8 cellular contexts compared by ENCODE assay signal in the genomic region with DNA sequence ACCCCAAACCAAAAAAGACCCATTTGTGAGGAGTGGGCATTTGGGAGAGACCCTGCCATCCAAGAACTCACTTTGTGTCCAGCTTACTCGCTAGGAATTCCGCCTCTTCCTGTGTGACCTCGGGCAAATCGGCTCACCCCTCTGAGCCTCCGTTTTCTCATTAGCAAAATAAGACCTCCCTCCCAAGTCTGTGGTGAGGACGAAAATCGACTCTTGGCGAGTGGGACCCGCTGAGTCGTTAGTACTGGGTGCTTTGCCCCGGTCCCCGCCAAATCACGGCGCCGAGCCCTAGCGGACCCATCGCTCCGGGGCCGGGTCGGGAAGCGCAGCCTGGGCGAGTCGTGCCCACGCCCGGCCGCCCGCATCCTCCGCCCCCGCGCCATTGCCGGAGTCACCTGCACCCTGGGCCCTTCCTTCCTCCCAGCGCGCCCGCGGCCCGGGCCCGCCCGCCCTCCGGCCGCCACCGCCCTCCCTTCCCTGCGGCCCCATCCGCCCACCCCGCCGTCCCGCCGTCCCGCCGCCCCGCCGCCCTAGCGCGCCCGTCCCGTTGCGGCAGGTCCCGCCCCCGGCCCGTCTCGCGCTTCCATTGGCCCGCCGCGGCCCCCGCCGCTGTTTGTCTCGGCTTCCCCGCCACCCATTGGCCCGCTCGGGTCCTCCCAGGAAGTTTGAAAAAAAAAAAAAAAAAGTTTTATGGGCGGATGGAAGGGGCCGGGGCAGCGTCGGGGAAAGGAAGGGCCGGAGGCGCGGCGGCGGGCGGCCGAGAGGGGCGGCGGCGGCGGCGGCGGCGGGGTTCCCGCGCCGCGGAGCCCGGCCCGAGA. TPM values are rescaled to one million over a fixed set of nuclear protein-coding genes. Genes with fewer than 3 reads are reported as not detected.
A peak's percentile ranks its signal among the peaks of the same experiment; 100 is the strongest.
DNase-seq lines count a peak whose midpoint lies in the region; ATAC-seq and TF ChIP-seq lines count a peak whose summit lies in the region.

No MANE protein-coding gene starts in this region.

- DNase-seq in CD4-positive, alpha-beta memory T cell = peak; percentile 79 to 86 (median 82)
- peak; percentile 84 for DNase-seq in IMR-90
- DNase-seq in RWPE1 (ENCODE audit: low spot score) = peak; percentile 82
- peak; percentile 86 for DNase-seq in activated T-helper 9 cell treated with anti-CD3 and anti-CD28 coated beads, Interleukin-2, amount 50 U/mL, for 16 hours (ENCODE audit: low read depth)
- DNase-seq in fibroblast of peridontal ligament (ENCODE audit: extremely low read depth) = peak; percentile 76
- peak; percentile 79 for DNase-seq in natural killer cell

- intact Hi-C loops in CD4-positive, alpha-beta memory T cell (cut with micrococcal nuclease) = loop anchor here (1.0 to 10.0 kb wide), 3 partner anchors 61 to 137 kb away; a partner anchor contains a TSS
- intact Hi-C loops in IMR-90 (cut with micrococcal nuclease) (no loop called here), natural killer cell (cut with micrococcal nuclease) (no loop called here)

- H3K36me3 Mint-ChIP-seq in CD4-positive, alpha-beta memory T cell = peaks cover 0 to under 1% of the 10 kb centered on the region in 2 donors
- H3K36me3 Mint-ChIP-seq in natural killer cell = no peaks in the 10 kb centered on the region
- H3K36me3 Mint-ChIP-seq in stimulated activated memory B cell treated with anti-CD40 and anti-IgM and Interleukin-4, amounts not matched to agents 10 μg/mL and 1 μg/mL and 100 μg/mL, for 72 hours = no peaks in the 10 kb centered on the region

- TF ChIP-seq POLR2A in IMR-90 (IDR thresholded peaks at IDR 0.05; ENCODE audit: low read depth, low read length) = peak; percentile 33; the same call in 1 of the 2 replicates

- H4K20me1 ChIP-seq in IMR-90 (ENCODE audit: insufficient read depth, low read length) = peaks cover 32% of the 10 kb centered on the region

- H3K4me2 ChIP-seq in IMR-90 (ENCODE audit: low read depth, low read length) = peak overlapping the region; percentile 97

- 0% methylated on average over 32 of the region's 94 CpGs; no CpG with 5 or more reads in 1 of the 2 experiments for WGBS in IMR-90 (ENCODE audit: extremely low coverage in 2 of 2, insufficient read length in 1 of 2), 2 experiments

- H3K27ac ChIP-seq in CD4-positive, alpha-beta memory T cell (ENCODE audit: low read depth, low read length) = peak overlapping the region; percentile 60
- H3K27ac ChIP-seq in IMR-90 (ENCODE audit: insufficient read depth, low read length) = peak overlapping the region; percentile 100
- peak overlapping the region; percentile 95 for H3K27ac ChIP-seq in RWPE1

- H3K27me3 ChIP-seq in CD4-positive, alpha-beta memory T cell (ENCODE audit: insufficient read depth, low read length) = no peaks in the 10 kb centered on the region
- H3K27me3 ChIP-seq in IMR-90 (ENCODE audit: control insufficient read depth, insufficient read depth, low read length) = no peaks in the 10 kb centered on the region

- H3K27ac Mint-ChIP-seq in CD4-positive, alpha-beta memory T cell = peak overlapping the region; percentile 82 to 96 (median 92)
- peak overlapping the region; percentile 71 to 80 for H3K27ac Mint-ChIP-seq in natural killer cell
- peak overlapping the region; percentile 47 for H3K27ac Mint-ChIP-seq in stimulated activated memory B cell treated with anti-CD40 and anti-IgM and Interleukin-4, amounts not matched to agents 10 μg/mL and 1 μg/mL and 100 μg/mL, for 72 hours

- H4K91ac ChIP-seq in IMR-90 (ENCODE audit: insufficient read depth, low read depth, low read length) = peak overlapping the region; percentile 96

- peak overlapping the region; percentile 80 for H3K23ac ChIP-seq in IMR-90 (ENCODE audit: low read depth, low read length)

- peak overlapping the region; percentile 95 for H2AK5ac ChIP-seq in IMR-90 (ENCODE audit: low read depth, low read length)

- no TSS peak for BruUV-seq in IMR-90 (replicated peaks; lab: Mats Ljungman, UMichigan)

- peak overlapping the region; percentile 80 for H4K5ac ChIP-seq in IMR-90 (ENCODE audit: low read depth, low read length)

- H4K8ac ChIP-seq in IMR-90 (ENCODE audit: low read depth in 2 of 2, low read length in 2 of 2) = peak overlapping the region; percentile 85 to 90

- peak overlapping the region; percentile 99 for H3K9ac ChIP-seq in IMR-90 (ENCODE audit: low read depth, low read length)

- no peak for TF ChIP-seq RAD21 in IMR-90 (IDR thresholded peaks at IDR 0.05; ENCODE audit: low read length)

- peaks cover 6 to 31% (median 25%) of the 10 kb centered on the region in 4 donors for H3K4me1 Mint-ChIP-seq in CD4-positive, alpha-beta memory T cell
- peaks cover 20 to 38% of the 10 kb centered on the region in 2 donors for H3K4me1 Mint-ChIP-seq in natural killer cell
- H3K4me1 Mint-ChIP-seq in stimulated activated memory B cell treated with anti-CD40 and anti-IgM and Interleukin-4, amounts not matched to agents 10 μg/mL and 1 μg/mL and 100 μg/mL, for 72 hours = peaks cover 36% of the 10 kb centered on the region

- no peaks in the 10 kb centered on the region for H3K9me3 Mint-ChIP-seq in CD4-positive, alpha-beta memory T cell
- H3K9me3 Mint-ChIP-seq in natural killer cell = no peaks in the 10 kb centered on the region
- no peaks in the 10 kb centered on the region for H3K9me3 Mint-ChIP-seq in stimulated activated memory B cell treated with anti-CD40 and anti-IgM and Interleukin-4, amounts not matched to agents 10 μg/mL and 1 μg/mL and 100 μg/mL, for 72 hours

- ATAC-seq in GM21367 (IDR thresholded peaks at IDR 0.05; ENCODE audit: unreplicated experiment) = peak; percentile 38
- peak; percentile 79 for ATAC-seq in IMR-90 (ENCODE audit: low read depth)
- peak; percentile 94 to 97 (median 95) for ATAC-seq in natural killer cell
- peak; percentile 94 for ATAC-seq in stimulated activated memory B cell treated with anti-CD40 and anti-IgM and Interleukin-4, amounts not matched to agents 10 μg/mL and 1 μg/mL and 100 μg/mL, for 72 hours

- H3K18ac ChIP-seq in IMR-90 (ENCODE audit: low read depth, low read length) = peak overlapping the region; percentile 84

- peak overlapping the region; percentile 89; the same call in 2 of the 3 replicates for H2BK15ac ChIP-seq in IMR-90 (ENCODE audit: low read depth, low read length)

- peak overlapping the region; percentile 94 for H3K56ac ChIP-seq in IMR-90 (ENCODE audit: extremely low read depth, insufficient read depth, low read length)

- in situ Hi-C loops in IMR-90 (cut with MboI; ENCODE audit: low sequenced_read_pairs) = no loop called here

- H3K14ac ChIP-seq in IMR-90 (replicated peaks; ENCODE audit: low read depth, low read length) = peak overlapping the region; percentile 92

- peak overlapping the region; percentile 80 for H2BK120ac ChIP-seq in IMR-90 (ENCODE audit: low read depth, low read length)

- peak overlapping the region; percentile 61; the same call in 1 of the 2 replicates for H2BK20ac ChIP-seq in IMR-90 (ENCODE audit: low read depth, low read length)

- peak overlapping the region; percentile 98 for H2BK5ac ChIP-seq in IMR-90 (ENCODE audit: low read depth, low read length, poor library complexity, severe bottlenecking)

- H3K79me1 ChIP-seq in IMR-90 (ENCODE audit: low read depth in 1 of 2, low read length in 2 of 2) = peaks cover 12 to 69% of the 10 kb centered on the region in 2 experiments

- H3K4me3 Mint-ChIP-seq in CD4-positive, alpha-beta memory T cell = peak overlapping the region; percentile 86 to 97 (median 94)
- H3K4me3 Mint-ChIP-seq in natural killer cell = peak overlapping the region; percentile 90
- H3K4me3 Mint-ChIP-seq in stimulated activated memory B cell treated with anti-CD40 and anti-IgM and Interleukin-4, amounts not matched to agents 10 μg/mL and 1 μg/mL and 100 μg/mL, for 72 hours = peak overlapping the region; percentile 85

- dilution Hi-C loops in IMR-90 (cut with HindIII; ENCODE audit: low sequenced_read_pairs, unreplicated experiment) = no loop called here

- H3K9me3 ChIP-seq in CD4-positive, alpha-beta memory T cell (ENCODE audit: control insufficient read depth in 1 of 2, low read length in 2 of 2) = no peaks in the 10 kb centered on the region
- H3K9me3 ChIP-seq in IMR-90 (ENCODE audit: control insufficient read depth, insufficient read depth, low read length) = no peaks in the 10 kb centered on the region

- H3K27me3 Mint-ChIP-seq in CD4-positive, alpha-beta memory T cell = no peaks in the 10 kb centered on the region
- H3K27me3 Mint-ChIP-seq in natural killer cell (ENCODE audit: low read depth in 2 of 2) = no peaks in the 10 kb centered on the region
- no peaks in the 10 kb centered on the region for H3K27me3 Mint-ChIP-seq in stimulated activated memory B cell treated with anti-CD40 and anti-IgM and Interleukin-4, amounts not matched to agents 10 μg/mL and 1 μg/mL and 100 μg/mL, for 72 hours

- TF ChIP-seq CTCF in IMR-90 (conservative IDR thresholded peaks at IDR 0.05; ENCODE audit: low read depth, low read length) (no peak), RWPE1 (conservative IDR thresholded peaks at IDR 0.05; ENCODE audit: low read depth) (no peak), natural killer cell (IDR thresholded peaks at IDR 0.05) (no peak)

- POLR2A ChIA-PET in CD4-positive, alpha-beta memory T cell (lab: Charles Lee; ENCODE audit: partially characterized antibody) = no interaction called here
- POLR2A ChIA-PET in IMR-90 (lab: Charles Lee; ENCODE audit: unreplicated experiment) = no interaction called here
- POLR2A ChIA-PET in RWPE1 (lab: Yijun Ruan, JAX; ENCODE audit: low non-redundant PET) = no interaction called here

- peak overlapping the region; percentile 100 for H2AK9ac ChIP-seq in IMR-90 (replicated peaks; ENCODE audit: low read depth, low read length, poor library complexity)

- H3K4me3 ChIP-seq in CD4-positive, alpha-beta memory T cell (ENCODE audit: low read length in 2 of 2) = peak overlapping the region; percentile 45 to 62
- peak overlapping the region; percentile 97 for H3K4me3 ChIP-seq in IMR-90 (ENCODE audit: insufficient read depth, low read depth, low read length)

- H3K9me1 ChIP-seq in IMR-90 (ENCODE audit: insufficient read depth, low read length) = peaks cover 30% of the 10 kb centered on the region

- CTCF ChIA-PET in CD4-positive, alpha-beta memory T cell (lab: Charles Lee; ENCODE audit: partially characterized antibody) = no interaction called here
- CTCF ChIA-PET in IMR-90 (lab: Yijun Ruan, JAX) (interaction anchor here (1.0 kb wide), 1 partner anchor 103 kb away, joined by 3 read pairs; no protein-coding TSS in a partner anchor), RWPE1 (lab: Yijun Ruan, JAX) (no interaction called here)

- H2AFZ ChIP-seq in IMR-90 (replicated peaks; ENCODE audit: low read length, poor library complexity) = peak overlapping the region; percentile 89

- no peaks in the 10 kb centered on the region for H3K36me3 ChIP-seq in CD4-positive, alpha-beta memory T cell (ENCODE audit: insufficient read depth, low read length)
- H3K36me3 ChIP-seq in IMR-90 (ENCODE audit: control insufficient read depth, insufficient read depth, low read length) = no peaks in the 10 kb centered on the region; the same call in 1 of the 2 replicates

- H3K4me1 ChIP-seq in CD4-positive, alpha-beta memory T cell (ENCODE audit: insufficient read depth, low read length) = peaks cover 22% of the 10 kb centered on the region
- peaks cover 51% of the 10 kb centered on the region for H3K4me1 ChIP-seq in IMR-90 (ENCODE audit: control insufficient read depth, insufficient read depth, low read length)

- H3K4ac ChIP-seq in IMR-90 (ENCODE audit: low read depth, low read length) = peak overlapping the region; percentile 95

RNA-seq across cellular contexts. Expression of a gene that starts 48.9 kb away (rescaled TPM):
- 10 to 100 TPM; 25.8 to 26.1 TPM for total RNA-seq in CD4-positive, alpha-beta memory T cell
- 10 to 100 TPM in 1 of 2 donors, 1 to 10 TPM in 1; 9.2 to 13.0 TPM for polyA plus RNA-seq in CD4-positive, alpha-beta memory T cell
- total RNA-seq in IMR-90 (2012; rRNA removed) = 46.4 and 47.5 TPM in 2 replicates
- 65.5 and 69.8 TPM in 2 replicates for polyA plus RNA-seq in IMR-90 (2012; rRNA removed)
- polyA plus RNA-seq in IMR-90 (2012; cell fraction: cytosol; rRNA removed) = 66.8 and 79.6 TPM in 2 replicates
- polyA plus RNA-seq in IMR-90 (2012; cell fraction: nucleus; rRNA removed; ENCODE audit: low replicate concordance) = 42.7 and 68.1 TPM in 2 replicates
- 10 to 100 TPM; 25.1 to 38.5 (median 25.8) TPM for total RNA-seq in natural killer cell

RNA-seq across cellular contexts. Expression of a gene that starts 59.6 kb away (rescaled TPM):
- total RNA-seq in CD4-positive, alpha-beta memory T cell = 10 to 100 TPM; 50.3 to 52.0 TPM
- 10 to 100 TPM; 38.8 to 51.6 TPM for polyA plus RNA-seq in CD4-positive, alpha-beta memory T cell
- 16.0 and 29.7 TPM in 2 replicates for total RNA-seq in IMR-90 (2012; rRNA removed)
- 25.6 and 25.7 TPM in 2 replicates for polyA plus RNA-seq in IMR-90 (2012; rRNA removed)
- 23.2 and 28.5 TPM in 2 replicates for polyA plus RNA-seq in IMR-90 (2012; cell fraction: cytosol; rRNA removed)
- 44.8 and 73.3 TPM in 2 replicates for polyA plus RNA-seq in IMR-90 (2012; cell fraction: nucleus; rRNA removed; ENCODE audit: low replicate concordance)
- total RNA-seq in natural killer cell = 10 to 100 TPM; 28.0 to 45.1 (median 39.0) TPM

Comparison
In these comparisons a context has a peak if more than half of its experiments do, and no peak if none do; other contexts are left out.
1. Peak in every context shown above with its lines: DNase-seq, ATAC-seq, H3K4me3 ChIP-seq and H3K27ac ChIP-seq.
2. ATAC-seq: peak in every context shown above with its lines; median percentile 95 in natural killer cell; 94 in stimulated activated memory B cell treated with anti-CD40 and anti-IgM and Interleukin-4, amounts not matched to agents 10 μg/mL and 1 μg/mL and 100 μg/mL, for 72 hours; 79 in IMR-90; 38 in GM21367.